ENCODE assay signal across 15 cellular contexts in genomic region chr10:24974978-24975377, GRCh38. TPM values are rescaled to one million over a fixed set of nuclear protein-coding genes. Genes with fewer than 3 reads are reported as not detected.
DNase-seq lines count a peak whose midpoint lies in the region; ATAC-seq and TF ChIP-seq lines count a peak whose summit lies in the region.
"Had no signal": no experiment of that assay in that cellular context is flagged by ENCODE, and none has a peak within 500 bp of the region (broad histone marks: within the 10 kb centered on the region; RNA-seq: fewer than 3 reads in every experiment).

No MANE protein-coding gene starts in this region.

- DNase-seq in D341Med (ENCODE audit: low spot score) (peak; percentile 38), astrocyte of the hippocampus (ENCODE audit: low read depth, low spot score) (peak; percentile 55), heart right ventricle (peak; percentile 38 to 48), posterior vena cava (ENCODE audit: low spot score) (peak; percentile 82), retina (no peak)
- no peak for DNase-seq in activated naive CD4-positive, alpha-beta T cell (lab: John Stamatoyannopoulos, UW)
- DNase-seq in activated T-cell treated with anti-CD3 and anti-CD28 coated beads, Interleukin-2, amount 50 U/mL, for 4 hours, result no peak
- DNase-seq: activated CD4-positive, alpha-beta T cell treated with anti-CD3 and anti-CD28 coated beads for 1 hour; activated effector memory CD4-positive, alpha-beta T cell treated with anti-CD3 and anti-CD28 coated beads, Interleukin-2, amount 50 U/mL, for 16 hours; CD4-positive, alpha-beta T cell; effector CD4-positive, alpha-beta T cell; SHP77 treated with DMSO at 0.1 percent for 48 hours; substantia nigra had no signal

- peaks cover 1% of the 10 kb centered on the region for H3K4me1 Mint-ChIP-seq in activated T-cell treated with anti-CD3 and anti-CD28 coated beads, Interleukin-2, amount 50 U/mL, for 4 hours (ENCODE audit: low read depth)

- H3K4me3 ChIP-seq in heart right ventricle, result no peak overlapping the region

- no peaks in the 10 kb centered on the region for H3K27me3 ChIP-seq in heart right ventricle
- H3K27me3 ChIP-seq: neutrophil had no signal

- ATAC-seq in heart right ventricle, result peak; percentile 80 to 92 (median 86)
- ATAC-seq in GM18867 (IDR thresholded peaks at IDR 0.05; ENCODE audit: unreplicated experiment), result no peak
- no peak for ATAC-seq in activated T-cell treated with anti-CD3 and anti-CD28 coated beads, Interleukin-2, amount 50 U/mL, for 4 hours

- H3K4me1 ChIP-seq in heart right ventricle, result peaks cover 0 to 39% (median 0%) of the 10 kb centered on the region in 9 donors

- H3K9me3 ChIP-seq in heart right ventricle, result no peaks in the 10 kb centered on the region
- H3K9me3 ChIP-seq: neutrophil had no signal

- H3K4me3 Mint-ChIP-seq in activated T-cell treated with anti-CD3 and anti-CD28 coated beads, Interleukin-2, amount 50 U/mL, for 4 hours, result no peak overlapping the region
- H3K4me3 Mint-ChIP-seq: CD4-positive, alpha-beta T cell had no signal

- 26 to 29% methylated on average over 2 of the region's 2 CpGs for WGBS in heart right ventricle, 2 donors

- no peaks in the 10 kb centered on the region for H3K36me3 ChIP-seq in heart right ventricle
- H3K36me3 ChIP-seq: neutrophil had no signal

- H3K36me3 Mint-ChIP-seq in activated T-cell treated with anti-CD3 and anti-CD28 coated beads, Interleukin-2, amount 50 U/mL, for 4 hours (ENCODE audit: insufficient read depth), result no peaks in the 10 kb centered on the region

- peak overlapping the region in 9 of 10 donors; percentile 38 to 74 (median 53) for H3K27ac ChIP-seq in heart right ventricle
- H3K27ac ChIP-seq: neutrophil had no signal

- TF ChIP-seq CTCF in heart right ventricle (IDR thresholded peaks at IDR 0.05), result peak in 6 of 9 donors; percentile 5 to 20 (median 16)

- H3K27me3 Mint-ChIP-seq in activated T-cell treated with anti-CD3 and anti-CD28 coated beads, Interleukin-2, amount 50 U/mL, for 4 hours (ENCODE audit: low read depth), result no peaks in the 10 kb centered on the region
- H3K27me3 Mint-ChIP-seq: CD4-positive, alpha-beta T cell had no signal

- intact Hi-C loops in heart right ventricle (cut with DNase I) (loop anchor here in 1 of 10 donors (5.0 kb wide), 1 partner anchor 253 kb away; the partner anchor contains the start of gene ARHGAP21), posterior vena cava (cut with DNase I) (no loop called here)

- H3K9me3 Mint-ChIP-seq in activated T-cell treated with anti-CD3 and anti-CD28 coated beads, Interleukin-2, amount 50 U/mL, for 4 hours, result no peaks in the 10 kb centered on the region
- H3K9me3 Mint-ChIP-seq: CD4-positive, alpha-beta T cell had no signal

RNA-seq across cellular contexts. Expression of gene PRTFDC1, which starts 22.6 kb away (rescaled TPM):
- total RNA-seq in heart right ventricle, result 10 to 100 TPM in 1 of 10 donors, 1 to 10 TPM in 9; 2.5 to 11.4 (median 4.6) TPM
- 1 to 10 TPM; 4.8 to 5.6 TPM for polyA plus RNA-seq in heart right ventricle
- total RNA-seq in posterior vena cava, result 10 to 100 TPM in 1 of 2 donors, 1 to 10 TPM in 1; 7.2 to 14.4 TPM
- under 1 TPM; 0.16 to 0.47 (median 0.46) TPM for total RNA-seq in activated T-cell treated with anti-CD3 and anti-CD28 coated beads, Interleukin-2, amount 50 U/mL, for 4 hours

RNA-seq across cellular contexts. Expression of gene ENKUR, which starts 41.0 kb away (rescaled TPM):
- not detected for total RNA-seq in heart right ventricle
- polyA plus RNA-seq in heart right ventricle, result under 1 TPM in 1 of 2 donors, not detected in 1; 0.10 TPM
- not detected for total RNA-seq in posterior vena cava
- total RNA-seq in activated T-cell treated with anti-CD3 and anti-CD28 coated beads, Interleukin-2, amount 50 U/mL, for 4 hours, result not detected
- total RNA-seq: CD4-positive, alpha-beta T cell had no signal

RNA-seq across cellular contexts. Expression of gene THNSL1, which starts 41.4 kb away (rescaled TPM):
- total RNA-seq in heart right ventricle, result 1 to 10 TPM; 4.0 to 6.8 (median 5.1) TPM
- 1 to 10 TPM; 1.4 to 2.6 TPM for polyA plus RNA-seq in heart right ventricle
- 1 to 10 TPM; 1.9 to 2.1 TPM for total RNA-seq in posterior vena cava
- total RNA-seq in activated T-cell treated with anti-CD3 and anti-CD28 coated beads, Interleukin-2, amount 50 U/mL, for 4 hours, result 1 to 10 TPM; 3.4 to 4.8 (median 4.0) TPM

Comparison
In these comparisons a context has a peak if more than half of its experiments do, and no peak if none do; other contexts are left out.
1. DNase-seq: peak in D341Med (single experiment), astrocyte of the hippocampus (single experiment), heart right ventricle (2 of 2) and posterior vena cava (single experiment); none in activated naive CD4-positive, alpha-beta T cell (0 of 4), retina (single experiment) and activated T-cell treated with anti-CD3 and anti-CD28 coated beads, Interleukin-2, amount 50 U/mL, for 4 hours (single experiment).
2. ATAC-seq: peak in heart right ventricle (8 of 8); none in GM18867 (single experiment) and activated T-cell treated with anti-CD3 and anti-CD28 coated beads, Interleukin-2, amount 50 U/mL, for 4 hours (0 of 2).